In genomic region chr10:63515002-63515763, GRCh38 we compare ENCODE assay signal across 8 cellular contexts. TPM values are rescaled to one million over a fixed set of nuclear protein-coding genes. Genes with fewer than 3 reads are reported as not detected.
A peak's percentile ranks its signal among the peaks of the same experiment; 100 is the strongest.
DNase-seq lines count a peak whose midpoint lies in the region; ATAC-seq and TF ChIP-seq lines count a peak whose summit lies in the region.

No MANE protein-coding gene starts in this region.

- no peak overlapping the region for H3K4me3 ChIP-seq in Peyer's patch

- H3K27me3 Mint-ChIP-seq in activated naive CD8-positive, alpha-beta T cell treated with anti-CD3 and anti-CD28 coated beads, Interleukin-2, amount 50 U/mL, for 24 hours: no peaks in the 10 kb centered on the region

- peaks cover 4% of the 10 kb centered on the region for H3K9me3 Mint-ChIP-seq in activated naive CD8-positive, alpha-beta T cell treated with anti-CD3 and anti-CD28 coated beads, Interleukin-2, amount 50 U/mL, for 24 hours

- H3K4me1 Mint-ChIP-seq in activated naive CD8-positive, alpha-beta T cell treated with anti-CD3 and anti-CD28 coated beads, Interleukin-2, amount 50 U/mL, for 24 hours: peaks cover 60% of the 10 kb centered on the region

- no peak for TF ChIP-seq CTCF in Peyer's patch (IDR thresholded peaks at IDR 0.05)

- TF ChIP-seq POLR2A in Peyer's patch (IDR thresholded peaks at IDR 0.05): no peak

- peak overlapping the region; percentile 63 for H3K27ac Mint-ChIP-seq in activated naive CD8-positive, alpha-beta T cell treated with anti-CD3 and anti-CD28 coated beads, Interleukin-2, amount 50 U/mL, for 24 hours

- H3K36me3 Mint-ChIP-seq in activated naive CD8-positive, alpha-beta T cell treated with anti-CD3 and anti-CD28 coated beads, Interleukin-2, amount 50 U/mL, for 24 hours (ENCODE audit: low read depth): peaks cover 20% of the 10 kb centered on the region

- H3K4me3 Mint-ChIP-seq in activated naive CD8-positive, alpha-beta T cell treated with anti-CD3 and anti-CD28 coated beads, Interleukin-2, amount 50 U/mL, for 24 hours: peak overlapping the region; percentile 35

- DNase-seq in CD1c-positive myeloid dendritic cell (ENCODE audit: extremely low spot score) (peak; percentile 7), HS-5 (ENCODE audit: low read depth) (peak; percentile 36), iris pigment epithelial cell (ENCODE audit: low read depth) (peak; percentile 82), GOT3 (lab: John Stamatoyannopoulos, UW) (no peak), NCI-H1436 (lab: John Stamatoyannopoulos, UW) (no peak), Peyer's patch (no peak)
- no peak for DNase-seq in activated naive CD8-positive, alpha-beta T cell treated with anti-CD3 and anti-CD28 coated beads, Interleukin-2, amount 50 U/mL, for 24 hours
- no peak for DNase-seq in activated CD8-positive, alpha-beta memory T cell treated with anti-CD3 and anti-CD28 coated beads, Interleukin-2, amount 50 U/mL, for 4 hours

- H3K27ac ChIP-seq in Peyer's patch: peak overlapping the region in 1 of 4 donors; percentile 12

- H3K36me3 ChIP-seq in Peyer's patch: no peaks in the 10 kb centered on the region

- H3K27me3 ChIP-seq in Peyer's patch: no peaks in the 10 kb centered on the region

- H3K4me1 ChIP-seq in Peyer's patch: peaks cover 0 to 1% (median 0%) of the 10 kb centered on the region in 4 donors

- ATAC-seq in activated naive CD8-positive, alpha-beta T cell treated with anti-CD3 and anti-CD28 coated beads, Interleukin-2, amount 50 U/mL, for 24 hours: peak; percentile 93

- no peaks in the 10 kb centered on the region for H3K9me3 ChIP-seq in Peyer's patch

RNA-seq across cellular contexts. Expression of gene REEP3, which starts 6.0 kb away (rescaled TPM):
- total RNA-seq in Peyer's patch: 10 to 100 TPM; 11.6 to 67.1 (median 44.0) TPM

RNA-seq across cellular contexts. Expression of gene JMJD1C, which starts 49.4 kb away (rescaled TPM):
- 100 to 1,000 TPM in 3 of 4 donors, 10 to 100 TPM in 1; 92.0 to 153 (median 124) TPM for total RNA-seq in Peyer's patch

Comparison
In these comparisons a context has a peak if more than half of its experiments do, and no peak if none do; other contexts are left out.
1. DNase-seq: peak in CD1c-positive myeloid dendritic cell (single experiment), HS-5 (single experiment) and iris pigment epithelial cell (single experiment); none in activated naive CD8-positive, alpha-beta T cell treated with anti-CD3 and anti-CD28 coated beads, Interleukin-2, amount 50 U/mL, for 24 hours (single experiment), GOT3 (single experiment), NCI-H1436 (single experiment), Peyer's patch (0 of 3) and activated CD8-positive, alpha-beta memory T cell treated with anti-CD3 and anti-CD28 coated beads, Interleukin-2, amount 50 U/mL, for 4 hours (single experiment).